In the genomic region with DNA sequence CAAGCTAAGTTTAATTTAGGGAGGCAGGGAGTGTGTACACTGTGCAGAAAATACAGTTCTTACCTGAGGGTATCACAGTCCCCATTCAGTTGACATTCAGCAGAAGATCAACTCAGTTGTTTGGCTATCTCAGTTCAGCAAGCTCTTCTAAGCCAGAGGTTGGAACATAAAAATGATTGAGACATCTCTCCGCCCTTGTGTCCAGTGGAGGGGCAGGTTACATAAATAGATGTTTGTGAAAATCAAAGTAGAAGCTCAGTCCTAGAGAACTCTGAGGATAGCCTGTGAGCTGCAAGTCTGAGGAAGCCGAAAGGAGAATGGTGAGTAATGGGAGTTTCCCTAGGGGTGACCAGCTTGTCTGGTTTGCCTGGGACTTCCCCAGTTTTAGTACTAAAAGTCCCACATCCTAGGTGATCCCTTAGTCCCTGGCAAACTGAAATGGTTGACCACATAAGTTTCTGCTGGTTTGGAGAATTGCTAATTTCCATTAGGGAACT, we compare ENCODE assay signal across 1 cellular context.
TF ChIP-seq lines count a peak whose summit lies in the region.

No MANE protein-coding gene starts in this region.

TF ChIP-seq in K562, 482 proteins besides CTCF, POLR2A, EP300 and RAD21 (continued from another document):
- TF ChIP-seq, protein P1, sequence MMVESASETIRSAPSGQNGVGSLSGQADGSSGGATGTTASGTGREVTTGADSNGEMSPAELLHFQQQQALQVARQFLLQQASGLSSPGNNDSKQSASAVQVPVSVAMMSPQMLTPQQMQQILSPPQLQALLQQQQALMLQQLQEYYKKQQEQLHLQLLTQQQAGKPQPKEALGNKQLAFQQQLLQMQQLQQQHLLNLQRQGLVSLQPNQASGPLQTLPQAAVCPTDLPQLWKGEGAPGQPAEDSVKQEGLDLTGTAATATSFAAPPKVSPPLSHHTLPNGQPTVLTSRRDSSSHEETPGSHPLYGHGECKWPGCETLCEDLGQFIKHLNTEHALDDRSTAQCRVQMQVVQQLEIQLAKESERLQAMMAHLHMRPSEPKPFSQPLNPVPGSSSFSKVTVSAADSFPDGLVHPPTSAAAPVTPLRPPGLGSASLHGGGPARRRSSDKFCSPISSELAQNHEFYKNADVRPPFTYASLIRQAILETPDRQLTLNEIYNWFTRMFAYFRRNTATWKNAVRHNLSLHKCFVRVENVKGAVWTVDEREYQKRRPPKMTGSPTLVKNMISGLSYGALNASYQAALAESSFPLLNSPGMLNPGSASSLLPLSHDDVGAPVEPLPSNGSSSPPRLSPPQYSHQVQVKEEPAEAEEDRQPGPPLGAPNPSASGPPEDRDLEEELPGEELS (CRISPR knock-in tag; IDR thresholded peaks at IDR 0.05; ENCODE audit: borderline replicate concordance): no peak
- TF ChIP-seq, protein P2, sequence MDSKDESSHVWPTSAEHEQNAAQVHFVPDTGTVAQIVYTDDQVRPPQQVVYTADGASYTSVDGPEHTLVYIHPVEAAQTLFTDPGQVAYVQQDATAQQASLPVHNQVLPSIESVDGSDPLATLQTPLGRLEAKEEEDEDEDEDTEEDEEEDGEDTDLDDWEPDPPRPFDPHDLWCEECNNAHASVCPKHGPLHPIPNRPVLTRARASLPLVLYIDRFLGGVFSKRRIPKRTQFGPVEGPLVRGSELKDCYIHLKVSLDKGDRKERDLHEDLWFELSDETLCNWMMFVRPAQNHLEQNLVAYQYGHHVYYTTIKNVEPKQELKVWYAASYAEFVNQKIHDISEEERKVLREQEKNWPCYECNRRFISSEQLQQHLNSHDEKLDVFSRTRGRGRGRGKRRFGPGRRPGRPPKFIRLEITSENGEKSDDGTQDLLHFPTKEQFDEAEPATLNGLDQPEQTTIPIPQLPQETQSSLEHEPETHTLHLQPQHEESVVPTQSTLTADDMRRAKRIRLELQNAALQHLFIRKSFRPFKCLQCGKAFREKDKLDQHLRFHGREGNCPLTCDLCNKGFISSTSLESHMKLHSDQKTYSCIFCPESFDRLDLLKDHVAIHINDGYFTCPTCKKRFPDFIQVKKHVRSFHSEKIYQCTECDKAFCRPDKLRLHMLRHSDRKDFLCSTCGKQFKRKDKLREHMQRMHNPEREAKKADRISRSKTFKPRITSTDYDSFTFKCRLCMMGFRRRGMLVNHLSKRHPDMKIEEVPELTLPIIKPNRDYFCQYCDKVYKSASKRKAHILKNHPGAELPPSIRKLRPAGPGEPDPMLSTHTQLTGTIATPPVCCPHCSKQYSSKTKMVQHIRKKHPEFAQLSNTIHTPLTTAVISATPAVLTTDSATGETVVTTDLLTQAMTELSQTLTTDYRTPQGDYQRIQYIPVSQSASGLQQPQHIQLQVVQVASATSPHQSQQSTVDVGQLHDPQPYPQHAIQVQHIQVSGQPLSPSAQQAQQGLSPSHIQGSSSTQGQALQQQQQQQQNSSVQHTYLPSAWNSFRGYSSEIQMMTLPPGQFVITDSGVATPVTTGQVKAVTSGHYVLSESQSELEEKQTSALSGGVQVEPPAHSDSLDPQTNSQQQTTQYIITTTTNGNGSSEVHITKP (IDR thresholded peaks at IDR 0.05; ENCODE audit: partially characterized antibody): no peak
- TF ChIP-seq ZNF589 (CRISPR knock-in tag; IDR thresholded peaks at IDR 0.05; ENCODE audit: low read depth): no peak
- TF ChIP-seq SMC3 (conservative IDR thresholded peaks at IDR 0.05; ENCODE audit: insufficient read depth, low read depth, low read length): no peak
- TF ChIP-seq MEF2A (IDR thresholded peaks at IDR 0.05; ENCODE audit: control insufficient read depth, low read depth, low read length): no peak
- TF ChIP-seq MTA3 (IDR thresholded peaks at IDR 0.05; ENCODE audit: borderline replicate concordance): no peak
- no peak for TF ChIP-seq FOXJ3 (CRISPR knock-in tag; IDR thresholded peaks at IDR 0.05)
- TF ChIP-seq HDAC3 (IDR thresholded peaks at IDR 0.05; ENCODE audit: borderline replicate concordance, partially characterized antibody): no peak
- no peak for TF ChIP-seq JUNB (CRISPR knock-in tag; conservative IDR thresholded peaks at IDR 0.05)
- no peak for TF ChIP-seq C11orf30 (IDR thresholded peaks at IDR 0.05; ENCODE audit: low read depth)
- TF ChIP-seq ZNF124 (CRISPR knock-in tag; IDR thresholded peaks at IDR 0.05): no peak
TF ChIP-seq in K562: peak in this region for 0.
